In genomic region chr1:192808588-192809285, GRCh38 we compare ENCODE assay signal across 8 cellular contexts. TPM values are rescaled to one million over a fixed set of nuclear protein-coding genes. Genes with fewer than 3 reads are reported as not detected.
DNase-seq lines count a peak whose midpoint lies in the region; ATAC-seq and TF ChIP-seq lines count a peak whose summit lies in the region.

Gene RGS2 (plus strand): TSS chr1:192809039. CDS start chr1:192809072, 33 bp downstream.

- POLR2A ChIA-PET in OCI-LY7 (lab: Charles Lee) = interaction anchor here (0.6 to 3.1 kb wide), 6 partner anchors 27 to 332 kb away, joined by 3 to 11 read pairs (median 8); partner anchors contain the start of gene UCHL5

- peak; percentile 91 for ATAC-seq in GM21526 (IDR thresholded peaks at IDR 0.05; ENCODE audit: low FRiP score, unreplicated experiment)

- TF ChIP-seq CTCF in OCI-LY7 (conservative IDR thresholded peaks at IDR 0.05; ENCODE audit: low read length) = peak; percentile 26; the same call in 1 of the 2 replicates

- intact Hi-C loops in OCI-LY7 (cut with micrococcal nuclease; ENCODE audit: unreplicated experiment) = loop anchor here (1.0 to 5.0 kb wide), 7 partner anchors 174 to 1479 kb away; partner anchors contain the start of genes CDC73, RO60 and UCHL5

- H2AFZ ChIP-seq in OCI-LY7 (ENCODE audit: low read length) = peak within 1 kb of the TSS; percentile 97

- DNase-seq in DMS 273 treated with DMSO at 0.1 percent for 48 hours (lab: John Stamatoyannopoulos, UW) (peak; percentile 76), HuH-7 (ENCODE audit: low spot score) (peak; percentile 86), OCI-LY7 (ENCODE audit: low spot score) (peak; percentile 94), activated T-cell treated with anti-CD3 and anti-CD28 coated beads for 48 hours (ENCODE audit: low read depth) (peak; percentile 84), erythroblast (lab: John Stamatoyannopoulos, UW) (peak; percentile 91 to 93)
- peak; percentile 89 for DNase-seq in stimulated activated CD8-positive, alpha-beta memory T cell treated with anti-CD3 and anti-CD28 coated beads, Interleukin-4, amount 100 ng/mL, for 48 hours

- peaks cover 36% of the 10 kb centered on the region for H3K4me1 ChIP-seq in OCI-LY7 (ENCODE audit: insufficient read depth, low read length, poor library complexity, severe bottlenecking)
- no peaks in the 10 kb centered on the region for H3K4me1 ChIP-seq in mucosa of stomach (ENCODE audit: control insufficient read depth, insufficient read depth, low read length)

- H3K27me3 ChIP-seq in mucosa of stomach (ENCODE audit: control insufficient read depth, insufficient read depth, low read length) = no peaks in the 10 kb centered on the region

- peak; percentile 97 for TF ChIP-seq POLR2A in erythroblast (IDR thresholded peaks at IDR 0.05; ENCODE audit: low read length)

- H3K4me3 ChIP-seq in OCI-LY7 (ENCODE audit: low read depth, low read length, poor library complexity, severe bottlenecking) (peak within 1 kb of the TSS; percentile 81), mucosa of stomach (ENCODE audit: low read length) (peak within 1 kb of the TSS; percentile 93)

- peaks cover 17% of the 10 kb centered on the region for H3K36me3 ChIP-seq in OCI-LY7 (ENCODE audit: insufficient read depth, low read length)
- no peaks in the 10 kb centered on the region for H3K36me3 ChIP-seq in mucosa of stomach (ENCODE audit: control insufficient read depth, insufficient read depth, low read length)

- no peaks in the 10 kb centered on the region for H3K9me2 ChIP-seq in OCI-LY7 (ENCODE audit: insufficient read depth, low read length)

- H4K20me1 ChIP-seq in OCI-LY7 (ENCODE audit: insufficient read depth, low read length) = no peaks in the 10 kb centered on the region

- H3K9ac ChIP-seq in mucosa of stomach (ENCODE audit: low read length) = peak within 1 kb of the TSS; percentile 83

- CTCF ChIA-PET in OCI-LY7 (lab: Charles Lee; ENCODE audit: unreplicated experiment) = no interaction called here

- peaks cover 9% of the 10 kb centered on the region; the same call in 1 of the 2 replicates for H3K79me2 ChIP-seq in OCI-LY7 (ENCODE audit: insufficient read depth, low read depth, low read length)

- H3K4me2 ChIP-seq in OCI-LY7 (ENCODE audit: low read length) = peak within 1 kb of the TSS; percentile 96

- no peaks in the 10 kb centered on the region for H3K9me3 ChIP-seq in OCI-LY7 (ENCODE audit: low read length)
- H3K9me3 ChIP-seq in mucosa of stomach (ENCODE audit: control insufficient read depth, low read length) = no peaks in the 10 kb centered on the region

- no TSS peak for BruUV-seq in OCI-LY7 (replicated peaks; lab: Mats Ljungman, UMichigan)

- peak within 1 kb of the TSS; percentile 56 for H3K27ac ChIP-seq in OCI-LY7 (ENCODE audit: low read depth, low read length, poor library complexity, severe bottlenecking)

RNA-seq across cellular contexts. Expression of gene RGS2, which starts in this region (rescaled TPM):
- total RNA-seq in OCI-LY7 (2014; rRNA removed; shearing (Covaris generic)) = 26.5 and 27.6 TPM in 2 replicates
- 12.5 and 13.6 TPM in 2 replicates for total RNA-seq in OCI-LY7 (2022)

Comparison
In these comparisons a context has a peak if more than half of its experiments do, and no peak if none do; other contexts are left out.
1. Peak in every context shown above with its lines: DNase-seq, ATAC-seq, H3K4me3 ChIP-seq and H3K27ac ChIP-seq.